8 cellular contexts compared by ENCODE assay signal in genomic region chr2:69742170-69742952, GRCh38. TPM values are rescaled to one million over a fixed set of nuclear protein-coding genes. Genes with fewer than 3 reads are reported as not detected.
DNase-seq lines count a peak whose midpoint lies in the region; ATAC-seq and TF ChIP-seq lines count a peak whose summit lies in the region.

No MANE protein-coding gene starts in this region.

- peak overlapping the region; percentile 92 for H3K27ac Mint-ChIP-seq in activated CD4-positive, alpha-beta T cell treated with anti-CD3 and anti-CD28 coated beads, Interleukin-2, amount 10 ng/mL, durations not matched to agents 24 days and 14 days

- peaks cover 5% of the 10 kb centered on the region for H3K36me3 Mint-ChIP-seq in activated CD4-positive, alpha-beta T cell treated with anti-CD3 and anti-CD28 coated beads, Interleukin-2, amount 10 ng/mL, durations not matched to agents 24 days and 14 days (ENCODE audit: low read depth)

- no peaks in the 10 kb centered on the region for H3K27me3 ChIP-seq in heart right ventricle
- H3K27me3 ChIP-seq in sigmoid colon: no peaks in the 10 kb centered on the region

- ATAC-seq in HG03108 (IDR thresholded peaks at IDR 0.05; ENCODE audit: unreplicated experiment) (peak; percentile 16), heart right ventricle (peak; percentile 26 to 65 (median 38))

- H3K4me3 Mint-ChIP-seq in activated CD4-positive, alpha-beta T cell treated with anti-CD3 and anti-CD28 coated beads, Interleukin-2, amount 10 ng/mL, durations not matched to agents 24 days and 14 days: peak overlapping the region; percentile 91

- H3K36me3 ChIP-seq in heart right ventricle (no peaks in the 10 kb centered on the region), sigmoid colon (no peaks in the 10 kb centered on the region)

- no peak for TF ChIP-seq POLR2A in sigmoid colon (IDR thresholded peaks at IDR 0.05)

- H3K4me1 Mint-ChIP-seq in activated CD4-positive, alpha-beta T cell treated with anti-CD3 and anti-CD28 coated beads, Interleukin-2, amount 10 ng/mL, durations not matched to agents 24 days and 14 days: peaks cover 29% of the 10 kb centered on the region

- peak overlapping the region; percentile 39 to 96 (median 94) for H3K27ac ChIP-seq in heart right ventricle
- H3K27ac ChIP-seq in sigmoid colon: peak overlapping the region; percentile 89 to 98 (median 95)

- no peak for DNase-seq in activated CD4-positive, alpha-beta T cell treated with anti-CD3 and anti-CD28 coated beads, Interleukin-2, amount 10 ng/mL, durations not matched to agents 24 days and 14 days
- no peak for DNase-seq in activated CD4-positive, alpha-beta T cell treated with anti-CD3 and anti-CD28 coated beads for 4 hours
- DNase-seq in heart right ventricle (no peak), sigmoid colon (peak; percentile 68), NCI-H2081 treated with DMSO at 0.1 percent for 48 hours (lab: John Stamatoyannopoulos, UW) (no peak), mucosa of gallbladder (ENCODE audit: low spot score) (no peak)

- no peaks in the 10 kb centered on the region for H3K9me3 Mint-ChIP-seq in activated CD4-positive, alpha-beta T cell treated with anti-CD3 and anti-CD28 coated beads, Interleukin-2, amount 10 ng/mL, durations not matched to agents 24 days and 14 days

- TF ChIP-seq EP300 in sigmoid colon (IDR thresholded peaks at IDR 0.05): no peak

- intact Hi-C loops in activated CD4-positive, alpha-beta T cell treated with anti-CD3 and anti-CD28 coated beads, Interleukin-2, amount 10 ng/mL, durations not matched to agents 24 days and 14 days (cut with micrococcal nuclease): loop anchor here (1.0 to 5.0 kb wide), 3 partner anchors 22 to 75 kb away; no protein-coding TSS in a partner anchor
- intact Hi-C loops in heart right ventricle (cut with DNase I) (loop anchor here in 4 of 10 donors (5.0 to 10.0 kb wide), 3 partner anchors 55 to 332 kb away; no protein-coding TSS in a partner anchor), sigmoid colon (cut with DNase I) (no loop called here)

- peaks cover 11% of the 10 kb centered on the region for H3K27me3 Mint-ChIP-seq in activated CD4-positive, alpha-beta T cell treated with anti-CD3 and anti-CD28 coated beads, Interleukin-2, amount 10 ng/mL, durations not matched to agents 24 days and 14 days

- no peak for TF ChIP-seq CTCF in WI38 (IDR thresholded peaks at IDR 0.05; ENCODE audit: low read depth, low read length)
- TF ChIP-seq CTCF in heart right ventricle (IDR thresholded peaks at IDR 0.05): no peak
- TF ChIP-seq CTCF in sigmoid colon (IDR thresholded peaks at IDR 0.05): no peak

- H3K9me3 ChIP-seq in heart right ventricle: no peaks in the 10 kb centered on the region
- no peaks in the 10 kb centered on the region for H3K9me3 ChIP-seq in sigmoid colon

- H3K4me3 ChIP-seq in WI38 (ENCODE audit: low read depth, low read length) (peak overlapping the region; percentile 79), heart right ventricle (peak overlapping the region; percentile 71 to 100 (median 91)), sigmoid colon (peak overlapping the region; percentile 82 to 98 (median 86))

- WGBS in heart right ventricle, 2 donors: 10 to 13% methylated on average over 39 to 41 of the region's 41 CpGs
- WGBS in sigmoid colon, 2 donors: 2 to 9% methylated on average over 41 of the region's 41 CpGs

- H3K4me1 ChIP-seq in heart right ventricle (peaks cover 0 to 46% (median 15%) of the 10 kb centered on the region in 9 donors), sigmoid colon (peaks cover 0 to 19% (median 17%) of the 10 kb centered on the region in 4 donors)

RNA-seq across cellular contexts. Expression of gene ANXA4, which starts 0.4 kb away (rescaled TPM):
- total RNA-seq in activated CD4-positive, alpha-beta T cell treated with anti-CD3 and anti-CD28 coated beads, Interleukin-2, amount 10 ng/mL, durations not matched to agents 24 days and 14 days: 47.4 and 49.0 TPM in 2 replicates
- total RNA-seq in heart right ventricle: 10 to 100 TPM; 17.9 to 36.7 (median 26.2) TPM
- polyA plus RNA-seq in heart right ventricle: 10 to 100 TPM; 12.0 to 20.2 TPM
- 10 to 100 TPM; 33.3 to 55.8 (median 44.5) TPM for total RNA-seq in sigmoid colon
- polyA plus RNA-seq in sigmoid colon: 100 to 1,000 TPM; 129 to 183 (median 155) TPM
- total RNA-seq in mucosa of gallbladder: 2,875 TPM

Comparison
In these comparisons a context has a peak if more than half of its experiments do, and no peak if none do; other contexts are left out.
1. RNA of gene ANXA4, which starts 0.4 kb away (total RNA-seq): 2,875 TPM in mucosa of gallbladder (single experiment); 33.3 to 55.8 TPM in sigmoid colon, 47.4 to 49.0 TPM in activated CD4-positive, alpha-beta T cell treated with anti-CD3 and anti-CD28 coated beads, Interleukin-2, amount 10 ng/mL, durations not matched to agents 24 days and 14 days and 17.9 to 36.7 TPM in heart right ventricle; every median in the first group is over 10 times any median in the second.
2. Peak in every context shown above with its lines, with median percentiles within 50 percentile points of each other: H3K4me3 ChIP-seq.